8 cellular contexts compared by ENCODE assay signal in the genomic region with DNA sequence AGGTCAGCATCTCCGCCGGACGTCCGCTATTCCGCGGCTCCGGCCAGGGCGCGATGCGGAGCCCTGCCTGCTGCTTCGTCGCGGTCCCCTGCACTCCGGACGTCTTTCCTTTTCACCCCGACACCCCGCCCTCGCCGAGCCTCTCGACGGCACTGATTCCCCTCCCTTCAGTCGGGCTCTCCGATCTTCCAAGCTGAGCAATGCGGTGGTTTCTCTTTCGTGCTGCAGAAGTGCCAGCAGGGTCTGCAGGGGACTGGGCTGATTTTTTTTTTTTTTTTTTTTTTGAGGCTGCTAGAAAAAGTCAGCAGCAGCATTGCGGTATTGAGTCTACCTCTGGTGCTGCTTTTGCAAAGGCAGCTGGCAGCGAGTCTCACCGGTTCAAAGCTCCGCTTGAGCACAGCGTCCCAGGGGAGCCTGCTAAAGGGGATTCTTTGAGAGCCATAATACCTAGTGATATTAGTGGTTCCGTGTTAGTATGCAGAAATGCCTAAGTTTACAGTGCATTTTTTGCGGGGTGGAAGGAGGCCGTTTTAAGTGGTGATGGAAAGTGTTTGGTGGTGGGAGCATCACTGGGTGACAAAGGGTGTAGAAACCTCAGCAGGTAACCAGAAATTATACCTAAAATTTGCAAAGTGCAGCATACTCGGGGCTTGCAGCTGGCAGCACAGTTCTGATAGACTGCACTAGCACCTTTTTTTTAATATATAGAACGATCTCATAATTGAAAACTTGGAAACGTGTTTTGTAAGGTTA. TPM values are rescaled to one million over a fixed set of nuclear protein-coding genes. Genes with fewer than 3 reads are reported as not detected.
A peak's percentile ranks its signal among the peaks of the same experiment; 100 is the strongest.
DNase-seq lines count a peak whose midpoint lies in the region; ATAC-seq and TF ChIP-seq lines count a peak whose summit lies in the region.

No MANE protein-coding gene starts in this region.

- H3K4me1 Mint-ChIP-seq in CD8-positive, alpha-beta T cell (ENCODE audit: low read depth) = peaks cover 76% of the 10 kb centered on the region
- H3K4me1 Mint-ChIP-seq in activated T-cell treated with anti-CD3 and anti-CD28 coated beads, Interleukin-2, amount 50 U/mL, for 72 hours (ENCODE audit: low read depth) = peaks cover 72% of the 10 kb centered on the region
- peaks cover 74 to 75% of the 10 kb centered on the region in 2 donors for H3K4me1 Mint-ChIP-seq in natural killer cell
- peaks cover 71% of the 10 kb centered on the region for H3K4me1 Mint-ChIP-seq in stimulated activated naive CD8-positive, alpha-beta T cell treated with anti-CD3 and anti-CD28 coated beads, Interleukin-15, Interleukin-2, amounts not matched to agents 100 ng/mL and 50 ng/mL, for 24 hours (ENCODE audit: low read depth)

- H3K9ac ChIP-seq in OCI-LY3 (ENCODE audit: low read length) = peak overlapping the region; percentile 61

- no peaks in the 10 kb centered on the region for H3K9me3 Mint-ChIP-seq in CD8-positive, alpha-beta T cell
- H3K9me3 Mint-ChIP-seq in activated T-cell treated with anti-CD3 and anti-CD28 coated beads, Interleukin-2, amount 50 U/mL, for 72 hours = no peaks in the 10 kb centered on the region
- no peaks in the 10 kb centered on the region for H3K9me3 Mint-ChIP-seq in natural killer cell
- no peaks in the 10 kb centered on the region for H3K9me3 Mint-ChIP-seq in stimulated activated naive CD8-positive, alpha-beta T cell treated with anti-CD3 and anti-CD28 coated beads, Interleukin-15, Interleukin-2, amounts not matched to agents 100 ng/mL and 50 ng/mL, for 24 hours

- peak overlapping the region; percentile 99 for H3K4me3 Mint-ChIP-seq in CD8-positive, alpha-beta T cell
- H3K4me3 Mint-ChIP-seq in activated T-cell treated with anti-CD3 and anti-CD28 coated beads, Interleukin-2, amount 50 U/mL, for 72 hours = peak overlapping the region; percentile 94 to 96
- H3K4me3 Mint-ChIP-seq in natural killer cell = peak overlapping the region; percentile 100
- peak overlapping the region; percentile 92 for H3K4me3 Mint-ChIP-seq in stimulated activated naive CD8-positive, alpha-beta T cell treated with anti-CD3 and anti-CD28 coated beads, Interleukin-15, Interleukin-2, amounts not matched to agents 100 ng/mL and 50 ng/mL, for 24 hours

- no peaks in the 10 kb centered on the region for H3K9me3 ChIP-seq in CD8-positive, alpha-beta T cell (ENCODE audit: low read length)
- H3K9me3 ChIP-seq in OCI-LY3 (ENCODE audit: insufficient read depth, low read length) = no peaks in the 10 kb centered on the region

- peak overlapping the region; percentile 83 for H3K4me3 ChIP-seq in CD8-positive, alpha-beta T cell (ENCODE audit: low read depth, low read length)
- H3K4me3 ChIP-seq in OCI-LY3 (ENCODE audit: low read length) = peak overlapping the region; percentile 90

- H3K4me2 ChIP-seq in OCI-LY3 (ENCODE audit: low read length) = peak overlapping the region; percentile 88

- CTCF ChIA-PET in CD8-positive, alpha-beta T cell (lab: Charles Lee) = interaction anchor here (1.2 to 2.3 kb wide), 6 partner anchors 11 to 148 kb away, joined by 3 to 13 read pairs (median 4); no protein-coding TSS in a partner anchor

- peak; percentile 32 for ATAC-seq in CD8-positive, alpha-beta T cell
- peak; percentile 40 for ATAC-seq in GM19467 (IDR thresholded peaks at IDR 0.05; ENCODE audit: unreplicated experiment)
- ATAC-seq in activated T-cell treated with anti-CD3 and anti-CD28 coated beads, Interleukin-2, amount 50 U/mL, for 72 hours (replicated peaks in 1 of 2) = peak; percentile 45 to 49
- peak; percentile 24 to 38 (median 28) for ATAC-seq in natural killer cell

- H3K27me3 Mint-ChIP-seq in CD8-positive, alpha-beta T cell (ENCODE audit: low read depth) = no peaks in the 10 kb centered on the region
- no peaks in the 10 kb centered on the region for H3K27me3 Mint-ChIP-seq in activated T-cell treated with anti-CD3 and anti-CD28 coated beads, Interleukin-2, amount 50 U/mL, for 72 hours (ENCODE audit: low read depth)
- H3K27me3 Mint-ChIP-seq in natural killer cell (ENCODE audit: low read depth in 2 of 2) = no peaks in the 10 kb centered on the region
- H3K27me3 Mint-ChIP-seq in stimulated activated naive CD8-positive, alpha-beta T cell treated with anti-CD3 and anti-CD28 coated beads, Interleukin-15, Interleukin-2, amounts not matched to agents 100 ng/mL and 50 ng/mL, for 24 hours = no peaks in the 10 kb centered on the region

- TF ChIP-seq CTCF in CD8-positive, alpha-beta T cell (IDR thresholded peaks at IDR 0.05) = no peak
- no peak for TF ChIP-seq CTCF in OCI-LY3 (IDR thresholded peaks at IDR 0.05; ENCODE audit: low read depth, low read length)
- TF ChIP-seq CTCF in natural killer cell (IDR thresholded peaks at IDR 0.05) = no peak

- no peaks in the 10 kb centered on the region for H3K27me3 ChIP-seq in CD8-positive, alpha-beta T cell (ENCODE audit: insufficient read depth, low read length)
- no peaks in the 10 kb centered on the region for H3K27me3 ChIP-seq in OCI-LY3 (ENCODE audit: low read depth, low read length)

- POLR2A ChIA-PET in CD8-positive, alpha-beta T cell (lab: Charles Lee) = interaction anchor here (0.7 to 3.6 kb wide), 20 partner anchors 12 to 1629 kb away, joined by 3 to 81 read pairs (median 4); partner anchors contain the start of gene TBC1D19

- peaks cover 39% of the 10 kb centered on the region for H3K79me2 ChIP-seq in OCI-LY3 (ENCODE audit: low read length)

- intact Hi-C loops in CD8-positive, alpha-beta T cell (cut with DNase I, micrococcal nuclease) = loop anchor here (1.0 to 10.0 kb wide), 10 partner anchors 12 to 1697 kb away; partner anchors contain the start of genes ANAPC4 (in 1 of the 2), RBPJ (in 1 of the 2), SEL1L3 (in 1 of the 2) and SEPSECS (in 1 of the 2)
- intact Hi-C loops in natural killer cell (cut with micrococcal nuclease) = loop anchor here (1.0 to 5.0 kb wide), 5 partner anchors 12 to 541 kb away; partner anchors contain the start of genes RBPJ and TBC1D19

- H2AFZ ChIP-seq in OCI-LY3 (ENCODE audit: low read depth, low read length) = no peak overlapping the region

- peak; percentile 43 to 87 (median 71) for DNase-seq in CD8-positive, alpha-beta T cell
- DNase-seq in HK-2 (ENCODE audit: unreplicated experiment) (peak; percentile 75), fibroblast of gingiva (ENCODE audit: low read depth) (peak; percentile 52), natural killer cell (peak; percentile 67)
- peak; percentile 80 to 83 for DNase-seq in activated T-cell treated with anti-CD3 and anti-CD28 coated beads, Interleukin-2, amount 50 U/mL, for 72 hours

- H3K27ac ChIP-seq in CD8-positive, alpha-beta T cell (ENCODE audit: low read depth, low read length) = peak overlapping the region; percentile 83
- peak overlapping the region; percentile 64 for H3K27ac ChIP-seq in OCI-LY3 (ENCODE audit: low read length)

- peaks cover 72% of the 10 kb centered on the region for H3K4me1 ChIP-seq in CD8-positive, alpha-beta T cell (ENCODE audit: insufficient read depth, low read length)
- peaks cover 45% of the 10 kb centered on the region for H3K4me1 ChIP-seq in OCI-LY3 (ENCODE audit: low read length)

- H4K20me1 ChIP-seq in OCI-LY3 (ENCODE audit: insufficient read depth, low read length) = peaks cover 21% of the 10 kb centered on the region; the same call in 1 of the 2 replicates

- peaks cover 19% of the 10 kb centered on the region for H3K36me3 Mint-ChIP-seq in CD8-positive, alpha-beta T cell
- peaks cover 3 to 4% of the 10 kb centered on the region in 2 donors for H3K36me3 Mint-ChIP-seq in activated T-cell treated with anti-CD3 and anti-CD28 coated beads, Interleukin-2, amount 50 U/mL, for 72 hours (ENCODE audit: insufficient read depth in 2 of 2)
- no peaks in the 10 kb centered on the region for H3K36me3 Mint-ChIP-seq in natural killer cell
- no peaks in the 10 kb centered on the region for H3K36me3 Mint-ChIP-seq in stimulated activated naive CD8-positive, alpha-beta T cell treated with anti-CD3 and anti-CD28 coated beads, Interleukin-15, Interleukin-2, amounts not matched to agents 100 ng/mL and 50 ng/mL, for 24 hours (ENCODE audit: low read depth)

- H3K27ac Mint-ChIP-seq in CD8-positive, alpha-beta T cell = peak overlapping the region; percentile 98
- H3K27ac Mint-ChIP-seq in activated T-cell treated with anti-CD3 and anti-CD28 coated beads, Interleukin-2, amount 50 U/mL, for 72 hours = peak overlapping the region; percentile 99
- H3K27ac Mint-ChIP-seq in natural killer cell = peak overlapping the region; percentile 95 to 98
- H3K27ac Mint-ChIP-seq in stimulated activated naive CD8-positive, alpha-beta T cell treated with anti-CD3 and anti-CD28 coated beads, Interleukin-15, Interleukin-2, amounts not matched to agents 100 ng/mL and 50 ng/mL, for 24 hours = peak overlapping the region; percentile 94

- no peaks in the 10 kb centered on the region for H3K36me3 ChIP-seq in CD8-positive, alpha-beta T cell (ENCODE audit: insufficient read depth, low read length)
- no peaks in the 10 kb centered on the region for H3K36me3 ChIP-seq in OCI-LY3 (replicated peaks; ENCODE audit: low read depth, low read length)

RNA-seq across cellular contexts. Expression of gene STIM2, which starts 1.0 kb away (rescaled TPM):
- 10 to 100 TPM; 61.1 to 67.0 TPM for total RNA-seq in CD8-positive, alpha-beta T cell
- total RNA-seq in activated T-cell treated with anti-CD3 and anti-CD28 coated beads, Interleukin-2, amount 50 U/mL, for 72 hours = 10 to 100 TPM; 39.6 to 47.0 TPM
- 100 to 1,000 TPM in 2 of 3 donors, 10 to 100 TPM in 1; 98.3 to 104 (median 100) TPM for total RNA-seq in natural killer cell

Comparison
In these comparisons a context has a peak if more than half of its experiments do, and no peak if none do; other contexts are left out.
1. Peak in every context shown above with its lines: DNase-seq, ATAC-seq, H3K4me3 ChIP-seq and H3K27ac ChIP-seq.